In genomic region chr6:114419175-114419574, GRCh38 we compare ENCODE assay signal across 12 cellular contexts.
DNase-seq lines count a peak whose midpoint lies in the region; ATAC-seq, FAIRE-seq and TF ChIP-seq lines count a peak whose summit lies in the region.
"Had no signal": no experiment of that assay in that cellular context is flagged by ENCODE, and none has a peak within 500 bp of the region (broad histone marks: within the 10 kb centered on the region; RNA-seq: fewer than 3 reads in every experiment).

No MANE protein-coding gene starts in this region.

- CTCF ChIA-PET in GM12878 (lab: Yijun Ruan, JAX), result no interaction called here

- TF ChIP-seq EP300 in GM12878 (IDR thresholded peaks at IDR 0.05; ENCODE audit: borderline replicate concordance in 1 of 2, control insufficient read depth in 1 of 2, low read depth in 2 of 2, low read length in 2 of 2), result peak; percentile 34 to 55; a peak in 2 of 4 replicates

- no peak for TF ChIP-seq RAD21 in GM12878 (IDR thresholded peaks at IDR 0.05; ENCODE audit: insufficient read depth, low read depth, low read length)

- H3K9ac ChIP-seq in GM12878 (ENCODE audit: control insufficient read depth, insufficient read depth, low read length), result no peak overlapping the region

- H3K4me3 ChIP-seq in GM12878, result no peak overlapping the region
- no peak overlapping the region for H3K4me3 ChIP-seq in upper lobe of right lung

- H3K79me2 ChIP-seq in GM12878 (ENCODE audit: control insufficient read depth, insufficient read depth, low read length), result no peaks in the 10 kb centered on the region

- intact Hi-C loops in GM12878 (cut with micrococcal nuclease; ENCODE audit: unreplicated experiment) (no loop called here), upper lobe of right lung (cut with DNase I) (no loop called here)

- H3K4me1 ChIP-seq in GM12878 (ENCODE audit: control insufficient read depth, insufficient read depth, low read length) (no peaks in the 10 kb centered on the region), upper lobe of right lung (no peaks in the 10 kb centered on the region)

- H3K27me3 ChIP-seq in GM12878 (replicated peaks in 1 of 2; ENCODE audit: control insufficient read depth in 2 of 2, insufficient read depth in 2 of 2, low read length in 1 of 2) (no peaks in the 10 kb centered on the region), upper lobe of right lung (no peaks in the 10 kb centered on the region)

- no peak for FAIRE-seq in GM12878 (lab: Jason Lieb, UNC)
- FAIRE-seq: colon had no signal

- no peak for TF ChIP-seq POLR2A in GM12878 (IDR thresholded peaks at IDR 0.05; ENCODE audit: low read depth, low read length)

- DNase-seq in GM12878 (ENCODE audit: low read depth, low spot score) (peak; percentile 4), HuH-7.5 (ENCODE audit: low spot score) (no peak), NOMO-1 treated with dmso at 0.1 percent for 144 hours (lab: John Stamatoyannopoulos, UW; ENCODE audit: unreplicated experiment) (no peak), upper lobe of right lung (no peak), mesenteric fat pad (ENCODE audit: low spot score) (no peak)
- DNase-seq: activated CD4-positive, alpha-beta T cell treated with anti-CD3 and anti-CD28 coated beads, Interleukin-2, amount 50 U/mL, for 48 hours; DMS 273 treated with DMSO at 0.1 percent for 48 hours; occipital lobe had no signal

- no peak overlapping the region for H3K4me2 ChIP-seq in GM12878 (ENCODE audit: control insufficient read depth, insufficient read depth)

- 0% methylated on average over 2 of the region's 2 CpGs for WGBS in GM12878 (ENCODE audit: insufficient coverage, insufficient replicate concordance, low lambda C conversion rate, missing lambda C conversion rate)

- TF ChIP-seq CTCF in GM12878 (IDR thresholded peaks at IDR 0.05 in 2 of 3, conservative IDR thresholded peaks at IDR 0.05 in 1 of 3; ENCODE audit: control insufficient read depth in 2 of 3, extremely low read depth in 1 of 3, insufficient read depth in 1 of 3, low read depth in 3 of 3, low read length in 3 of 3) (no peak), upper lobe of right lung (IDR thresholded peaks at IDR 0.05) (no peak)

- H3K27ac ChIP-seq in GM12878 (ENCODE audit: control insufficient read depth, insufficient read depth), result no peak overlapping the region
- H3K27ac ChIP-seq in upper lobe of right lung, result no peak overlapping the region

- SMC1A ChIA-PET in GM12878 (lab: Charles Lee; ENCODE audit: uncharacterized antibody, unreplicated experiment), result no interaction called here

- ATAC-seq in GM18867 (IDR thresholded peaks at IDR 0.05; ENCODE audit: unreplicated experiment) (peak; percentile 100), GM21717 (IDR thresholded peaks at IDR 0.05; ENCODE audit: unreplicated experiment) (peak; percentile 99), HG03439 (IDR thresholded peaks at IDR 0.05; ENCODE audit: unreplicated experiment) (peak; percentile 100), GM12878 (peak; percentile 100), upper lobe of right lung (no peak)

- no TSS peak for BruUV-seq in GM12878 (replicated peaks; lab: Mats Ljungman, UMichigan)

- POLR2A ChIA-PET in GM12878 (lab: Charles Lee), result no interaction called here

- in situ Hi-C loops in GM12878 (cut with MboI), result no loop called here

- H3K36me3 ChIP-seq in GM12878 (ENCODE audit: control insufficient read depth in 2 of 2, insufficient read depth in 2 of 2, low read length in 1 of 2), result no peaks in the 10 kb centered on the region
- H3K36me3 ChIP-seq in upper lobe of right lung, result no peaks in the 10 kb centered on the region

- H4K20me1 ChIP-seq in GM12878 (ENCODE audit: control insufficient read depth, insufficient read depth), result no peaks in the 10 kb centered on the region

- no peak overlapping the region for H2AFZ ChIP-seq in GM12878 (ENCODE audit: control insufficient read depth, low read depth, low read length)

- H3K9me3 ChIP-seq in GM12878 (replicated peaks; ENCODE audit: control insufficient read depth, insufficient read depth, low read length) (no peaks in the 10 kb centered on the region), upper lobe of right lung (no peaks in the 10 kb centered on the region)

- RAD21 ChIA-PET in GM12878 (lab: Charles Lee; ENCODE audit: unreplicated experiment), result no interaction called here

TF ChIP-seq in GM12878, 131 proteins besides CTCF, POLR2A, EP300 and RAD21 (continues in another document):
- TF ChIP-seq, protein P1, sequence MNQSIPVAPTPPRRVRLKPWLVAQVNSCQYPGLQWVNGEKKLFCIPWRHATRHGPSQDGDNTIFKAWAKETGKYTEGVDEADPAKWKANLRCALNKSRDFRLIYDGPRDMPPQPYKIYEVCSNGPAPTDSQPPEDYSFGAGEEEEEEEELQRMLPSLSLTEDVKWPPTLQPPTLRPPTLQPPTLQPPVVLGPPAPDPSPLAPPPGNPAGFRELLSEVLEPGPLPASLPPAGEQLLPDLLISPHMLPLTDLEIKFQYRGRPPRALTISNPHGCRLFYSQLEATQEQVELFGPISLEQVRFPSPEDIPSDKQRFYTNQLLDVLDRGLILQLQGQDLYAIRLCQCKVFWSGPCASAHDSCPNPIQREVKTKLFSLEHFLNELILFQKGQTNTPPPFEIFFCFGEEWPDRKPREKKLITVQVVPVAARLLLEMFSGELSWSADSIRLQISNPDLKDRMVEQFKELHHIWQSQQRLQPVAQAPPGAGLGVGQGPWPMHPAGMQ (IDR thresholded peaks at IDR 0.05; ENCODE audit: borderline replicate concordance), result no peak
- TF ChIP-seq E4F1 (IDR thresholded peaks at IDR 0.05; ENCODE audit: borderline replicate concordance, partially characterized antibody), result no peak
- no peak for TF ChIP-seq SRF (IDR thresholded peaks at IDR 0.05; ENCODE audit: low read depth in 2 of 2, low read length in 2 of 2)
- no peak for TF ChIP-seq ZNF622 (IDR thresholded peaks at IDR 0.05)
- TF ChIP-seq CUX1 (IDR thresholded peaks at IDR 0.05; ENCODE audit: insufficient replicate concordance, low read depth, low read length), result no peak
- no peak for TF ChIP-seq CHD1 (IDR thresholded peaks at IDR 0.05; ENCODE audit: low read depth, low read length)
- TF ChIP-seq HSF1 (IDR thresholded peaks at IDR 0.05; ENCODE audit: low read depth, low read length), result no peak
